In genomic region chr11:65832231-65832630, GRCh38 we compare ENCODE assay signal across 7 cellular contexts. TPM values are rescaled to one million over a fixed set of nuclear protein-coding genes. Genes with fewer than 3 reads are reported as not detected.
DNase-seq lines count a peak whose midpoint lies in the region; ATAC-seq, FAIRE-seq and TF ChIP-seq lines count a peak whose summit lies in the region.
"Not testable (repeated sequence)": the region's sequence is repeated elsewhere in the genome, so short reads cannot be mapped to it uniquely, and the experiment has no call there.
"Had no signal": no experiment of that assay in that cellular context is flagged by ENCODE, and none has a peak within 500 bp of the region (broad histone marks: within the 10 kb centered on the region; RNA-seq: fewer than 3 reads in every experiment).

No MANE protein-coding gene starts in this region.

- not testable (repeated sequence) for H3K4me3 ChIP-seq in bronchial epithelial cell (ENCODE audit: low read depth, low read length)

- not testable (repeated sequence) for ATAC-seq in WTC11; activated T-helper 17 cell treated with anti-CD3 and anti-CD28 coated beads, Interleukin-2, amount 50 U/mL, for 72 hours (replicated peaks)

- FAIRE-seq in GM12892 (lab: Jason Lieb, UNC) (peak; percentile 56), bronchial epithelial cell (lab: Jason Lieb, UNC) (peak; percentile 68)

- peak overlapping the region; percentile 12 for H3K4me3 Mint-ChIP-seq in WTC11
- H3K4me3 Mint-ChIP-seq in activated T-helper 17 cell treated with anti-CD3 and anti-CD28 coated beads, Interleukin-2, amount 50 U/mL, for 72 hours: not testable (repeated sequence)
- H3K4me3 Mint-ChIP-seq in nephron: peak overlapping the region; percentile 16 to 70 (median 58)

- not testable (repeated sequence) for H3K9me3 Mint-ChIP-seq in WTC11; activated T-helper 17 cell treated with anti-CD3 and anti-CD28 coated beads, Interleukin-2, amount 50 U/mL, for 72 hours; nephron

- not testable (repeated sequence) for H3K27me3 ChIP-seq in bronchial epithelial cell (ENCODE audit: control insufficient read depth, insufficient read depth, low read length)

- peaks cover 19% of the 10 kb centered on the region for H3K27me3 Mint-ChIP-seq in WTC11 (ENCODE audit: low read depth)
- not testable (repeated sequence) for H3K27me3 Mint-ChIP-seq in activated T-helper 17 cell treated with anti-CD3 and anti-CD28 coated beads, Interleukin-2, amount 50 U/mL, for 72 hours; nephron (ENCODE audit: low read depth)

- POLR2A ChIA-PET in WTC11 (lab: Charles Lee): interaction anchor here (1.1 to 2.4 kb wide), 3 partner anchors 13 to 28 kb away, joined by 3 to 16 read pairs (median 4); partner anchors contain the start of gene MUS81

- TF ChIP-seq CTCF in WTC11 (IDR thresholded peaks at IDR 0.05); bronchial epithelial cell (IDR thresholded peaks at IDR 0.05; ENCODE audit: insufficient read depth, low read length, severe bottlenecking); nephron (IDR thresholded peaks at IDR 0.05; ENCODE audit: unreplicated experiment in 3 of 3): not testable (repeated sequence)

- DNase-seq in GM12892 (ENCODE audit: insufficient read length); WTC11 (ENCODE audit: low spot score); bronchial epithelial cell (ENCODE audit: low read depth): not testable (repeated sequence)

- not testable (repeated sequence) for H3K4me1 Mint-ChIP-seq in WTC11
- peaks cover 24% of the 10 kb centered on the region for H3K4me1 Mint-ChIP-seq in activated T-helper 17 cell treated with anti-CD3 and anti-CD28 coated beads, Interleukin-2, amount 50 U/mL, for 72 hours
- peaks cover 15% of the 10 kb centered on the region for H3K4me1 Mint-ChIP-seq in nephron

- CTCF ChIA-PET in WTC11 (lab: Charles Lee): interaction anchor here (0.9 to 4.1 kb wide), 10 partner anchors 11 to 120 kb away, joined by 3 to 35 read pairs (median 8); partner anchors contain the start of genes FIBP, KAT5 and MUS81

- not testable (repeated sequence) for H3K27ac Mint-ChIP-seq in WTC11, nephron
- H3K27ac Mint-ChIP-seq in activated T-helper 17 cell treated with anti-CD3 and anti-CD28 coated beads, Interleukin-2, amount 50 U/mL, for 72 hours: peak overlapping the region; percentile 61

- not testable (repeated sequence) for TF ChIP-seq POLR2A in GM12892 (IDR thresholded peaks at IDR 0.05; ENCODE audit: low read depth, low read length)

- H3K36me3 Mint-ChIP-seq in WTC11; activated T-helper 17 cell treated with anti-CD3 and anti-CD28 coated beads, Interleukin-2, amount 50 U/mL, for 72 hours (ENCODE audit: low read depth); nephron (ENCODE audit: low read depth): not testable (repeated sequence)

- H3K36me3 ChIP-seq in bronchial epithelial cell (ENCODE audit: control insufficient read depth, insufficient read depth, low read length): not testable (repeated sequence)

RNA-seq across cellular contexts. Expression of gene SNX32, which starts 1.5 kb away (rescaled TPM):
- 1.7 TPM for polyA plus RNA-seq in GM12892 (2012; ENCODE audit: missing spikeins)
- total RNA-seq in WTC11 (2021) (2.2 to 3.4 TPM (median 2.9 TPM) in 3 replicates), bronchial epithelial cell (under 0.01 TPM in 1 of 2 replicates, not detected in the other)
- total RNA-seq in activated T-helper 17 cell treated with anti-CD3 and anti-CD28 coated beads, Interleukin-2, amount 50 U/mL, for 72 hours: 1 to 10 TPM; 1.6 to 6.6 TPM
- total RNA-seq: G401 had no signal

RNA-seq across cellular contexts. Expression of gene CFL1, which starts 25.7 kb away (rescaled TPM):
- 777 TPM for polyA plus RNA-seq in GM12892 (2012; ENCODE audit: missing spikeins)
- 1,014 to 1,073 TPM (median 1,031 TPM) in 3 replicates for total RNA-seq in WTC11 (2021)
- 1,000 to 10,000 TPM in 1 of 2 donors, 100 to 1,000 TPM in 1; 682 to 1,566 TPM for total RNA-seq in activated T-helper 17 cell treated with anti-CD3 and anti-CD28 coated beads, Interleukin-2, amount 50 U/mL, for 72 hours
- total RNA-seq in bronchial epithelial cell: 764 and 971 TPM in 2 replicates

RNA-seq across cellular contexts. Expression of gene MUS81, which starts 28.0 kb away (rescaled TPM):
- 51.3 TPM for polyA plus RNA-seq in GM12892 (2012; ENCODE audit: missing spikeins)
- 44.9 to 45.9 TPM (median 45.1 TPM) in 3 replicates for total RNA-seq in WTC11 (2021)
- 10 to 100 TPM; 65.2 to 77.2 TPM for total RNA-seq in activated T-helper 17 cell treated with anti-CD3 and anti-CD28 coated beads, Interleukin-2, amount 50 U/mL, for 72 hours
- 58.4 and 63.8 TPM in 2 replicates for total RNA-seq in bronchial epithelial cell

RNA-seq across cellular contexts. Expression of gene EFEMP2, which starts 40.4 kb away (rescaled TPM):
- 8.5 TPM for polyA plus RNA-seq in GM12892 (2012; ENCODE audit: missing spikeins)
- total RNA-seq in WTC11 (2021) (14.2 to 17.9 TPM (median 17.8 TPM) in 3 replicates), bronchial epithelial cell (2.9 and 5.6 TPM in 2 replicates)
- total RNA-seq in activated T-helper 17 cell treated with anti-CD3 and anti-CD28 coated beads, Interleukin-2, amount 50 U/mL, for 72 hours: 10 to 100 TPM; 11.5 to 76.3 TPM

RNA-seq across cellular contexts. Expression of gene OVOL1, which starts 45.4 kb away (rescaled TPM):
- 0.53 TPM for polyA plus RNA-seq in GM12892 (2012; ENCODE audit: missing spikeins)
- total RNA-seq in WTC11 (2021): 6.8 to 7.7 TPM (median 7.7 TPM) in 3 replicates
- total RNA-seq in activated T-helper 17 cell treated with anti-CD3 and anti-CD28 coated beads, Interleukin-2, amount 50 U/mL, for 72 hours: under 1 TPM in 1 of 2 donors, not detected in 1; 0.98 TPM
- 6.3 and 17.8 TPM in 2 replicates for total RNA-seq in bronchial epithelial cell
- total RNA-seq: CD8-positive, alpha-beta memory T cell; G401 had no signal
- polyA plus RNA-seq: CD8-positive, alpha-beta memory T cell had no signal
